ENCODE assay signal across 10 cellular contexts in the genomic region with DNA sequence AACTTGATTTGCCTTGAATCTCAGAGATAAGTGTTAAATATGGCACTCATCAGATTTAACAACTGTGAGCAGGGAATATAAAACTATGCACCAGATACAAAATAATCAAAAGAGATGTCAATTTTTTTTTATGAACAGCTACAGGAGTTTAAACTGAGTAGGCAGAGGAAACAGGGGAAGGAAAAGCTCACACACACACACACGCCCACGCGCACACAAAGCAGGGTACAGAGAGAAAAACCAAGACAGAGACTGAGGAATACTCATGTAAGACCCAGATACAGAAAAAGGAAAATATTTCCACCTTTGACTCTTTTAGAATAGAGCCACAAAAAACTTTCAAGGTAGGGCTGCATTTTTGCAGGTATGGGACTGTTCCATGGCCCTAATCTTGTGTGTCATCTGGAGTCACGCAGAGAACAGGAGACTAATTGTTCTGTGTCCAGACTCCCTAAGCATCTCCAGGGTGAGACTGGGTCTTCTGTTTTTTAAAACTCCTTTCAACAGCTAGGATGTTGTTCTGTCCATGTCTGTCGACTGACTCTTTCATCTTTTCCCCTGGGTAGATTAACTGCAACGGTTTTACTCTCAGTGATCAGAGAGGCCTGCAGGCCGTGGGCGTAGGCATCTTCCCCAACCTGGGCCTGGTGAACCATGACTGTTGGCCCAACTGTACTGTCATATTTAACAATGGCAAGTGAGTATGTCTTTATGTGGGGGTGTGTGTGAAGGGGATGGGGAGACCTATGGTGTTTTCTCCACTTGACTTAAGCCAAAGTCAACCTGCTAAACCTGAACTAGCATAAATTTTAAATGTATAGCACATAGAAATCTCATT. TPM values are rescaled to one million over a fixed set of nuclear protein-coding genes. Genes with fewer than 3 reads are reported as not detected.
DNase-seq lines count a peak whose midpoint lies in the region; ATAC-seq lines count a peak whose summit lies in the region.
"Had no signal": no experiment of that assay in that cellular context is flagged by ENCODE, and none has a peak within 500 bp of the region (broad histone marks: within the 10 kb centered on the region; RNA-seq: fewer than 3 reads in every experiment).

No MANE protein-coding gene starts in this region.

- no peak overlapping the region for H2AFZ ChIP-seq in trophoblast cell (ENCODE audit: insufficient read depth, low read length, poor library complexity)

- ATAC-seq in stimulated activated effector memory CD8-positive, alpha-beta T cell treated with anti-CD3 and anti-CD28 coated beads, Interleukin-12 subunit alpha, Interleukin-12 subunit beta, amount 100 ng/mL, for 72 hours = peak; percentile 71
- ATAC-seq in HG02973 (IDR thresholded peaks at IDR 0.05; ENCODE audit: unreplicated experiment) = no peak
- ATAC-seq: right cardiac atrium had no signal

- no peaks in the 10 kb centered on the region for H3K9me3 Mint-ChIP-seq in stimulated activated effector memory CD8-positive, alpha-beta T cell treated with anti-CD3 and anti-CD28 coated beads, Interleukin-12 subunit alpha, Interleukin-12 subunit beta, amount 100 ng/mL, for 72 hours

- no peaks in the 10 kb centered on the region for H3K9me3 ChIP-seq in trophoblast cell (ENCODE audit: insufficient read depth, low read depth, low read length)

- peaks cover 3 to 8% of the 10 kb centered on the region in 2 experiments for H3K4me1 ChIP-seq in trophoblast cell (ENCODE audit: control insufficient read depth in 1 of 2, insufficient read depth in 2 of 2, low read length in 2 of 2)

- H3K36me3 ChIP-seq in trophoblast cell (ENCODE audit: control insufficient read depth in 1 of 2, insufficient read depth in 2 of 2, low read length in 2 of 2) = peaks cover 0 to 2% of the 10 kb centered on the region in 2 experiments

- H2AK5ac ChIP-seq in trophoblast cell (ENCODE audit: low read length) = no peak overlapping the region

- no peak overlapping the region for H4K12ac ChIP-seq in trophoblast cell (ENCODE audit: low read depth, low read length)

- H3K36me3 Mint-ChIP-seq in stimulated activated effector memory CD8-positive, alpha-beta T cell treated with anti-CD3 and anti-CD28 coated beads, Interleukin-12 subunit alpha, Interleukin-12 subunit beta, amount 100 ng/mL, for 72 hours = no peaks in the 10 kb centered on the region

- no peak overlapping the region for H2BK120ac ChIP-seq in trophoblast cell (ENCODE audit: insufficient read depth, low read length, poor library complexity)

- WGBS in trophoblast cell (ENCODE audit: extremely low coverage, insufficient coverage, insufficient read length) = no CpG with 5 or more reads among the region's 8 CpGs

- no peak overlapping the region for H3K4me3 Mint-ChIP-seq in stimulated activated effector memory CD8-positive, alpha-beta T cell treated with anti-CD3 and anti-CD28 coated beads, Interleukin-12 subunit alpha, Interleukin-12 subunit beta, amount 100 ng/mL, for 72 hours

- peak overlapping the region; percentile 17 for H3K27ac Mint-ChIP-seq in stimulated activated effector memory CD8-positive, alpha-beta T cell treated with anti-CD3 and anti-CD28 coated beads, Interleukin-12 subunit alpha, Interleukin-12 subunit beta, amount 100 ng/mL, for 72 hours

- peak overlapping the region; percentile 75 for H3K27ac ChIP-seq in trophoblast cell (ENCODE audit: low read depth, low read length)

- H3K27me3 ChIP-seq in trophoblast cell (ENCODE audit: insufficient read depth, low read length) = no peaks in the 10 kb centered on the region

- peaks cover 5% of the 10 kb centered on the region for H3K79me1 ChIP-seq in trophoblast cell (ENCODE audit: low read length)

- peaks cover 2% of the 10 kb centered on the region for H3K79me2 ChIP-seq in trophoblast cell (ENCODE audit: control insufficient read depth, insufficient read depth, low read length, poor library complexity)

- no peak overlapping the region for H3K23ac ChIP-seq in trophoblast cell (ENCODE audit: low read length)

- no peak overlapping the region for H3K4me2 ChIP-seq in trophoblast cell (ENCODE audit: low read length)

- H3K4ac ChIP-seq in trophoblast cell (ENCODE audit: low read depth, low read length) = no peak overlapping the region

- H4K8ac ChIP-seq in trophoblast cell (ENCODE audit: low read depth, low read length) = no peak overlapping the region

- no peak overlapping the region for H3K4me3 ChIP-seq in trophoblast cell (ENCODE audit: low read depth, low read length)

- no peak overlapping the region for H3K18ac ChIP-seq in trophoblast cell (ENCODE audit: low read length)

- DNase-seq in activated CD8-positive, alpha-beta memory T cell treated with anti-CD3 and anti-CD28 coated beads, Interleukin-2, amount 50 U/mL, for 1 hour (ENCODE audit: extremely low read depth) = peak; percentile 2
- no peak for DNase-seq in activated CD8-positive, alpha-beta memory T cell treated with anti-CD3 and anti-CD28 coated beads, Interleukin-2, amount 50 U/mL, for 48 hours
- DNase-seq in activated T-cell treated with anti-CD3 and anti-CD28 coated beads, Interleukin-2, amount 50 U/mL, for 48 hours = peak; percentile 38 to 49
- DNase-seq in trophoblast cell = no peak
- DNase-seq in stimulated activated effector memory CD8-positive, alpha-beta T cell treated with anti-CD3 and anti-CD28 coated beads, Interleukin-12 subunit alpha, Interleukin-12 subunit beta, amount 100 ng/mL, for 72 hours (ENCODE audit: low spot score in 2 of 2) = no peak
- no peak for DNase-seq in activated CD4-positive, CD25-positive, alpha-beta regulatory T cell (lab: John Stamatoyannopoulos, UW)
- no peak for DNase-seq in SW 1271 (lab: John Stamatoyannopoulos, UW)
- DNase-seq: NCI-H345, right cardiac atrium had no signal

- no peak overlapping the region for H3K9ac ChIP-seq in trophoblast cell (ENCODE audit: low read length)

- peak overlapping the region; percentile 45 for H2BK5ac ChIP-seq in trophoblast cell (ENCODE audit: low read depth, low read length, poor library complexity)

- H4K91ac ChIP-seq in trophoblast cell (ENCODE audit: low read depth, low read length) = no peak overlapping the region

- H2BK12ac ChIP-seq in trophoblast cell (ENCODE audit: low read length) = no peak overlapping the region

- H3K14ac ChIP-seq in trophoblast cell (ENCODE audit: low read length) = no peak overlapping the region

- peaks cover 9% of the 10 kb centered on the region for H3K4me1 Mint-ChIP-seq in stimulated activated effector memory CD8-positive, alpha-beta T cell treated with anti-CD3 and anti-CD28 coated beads, Interleukin-12 subunit alpha, Interleukin-12 subunit beta, amount 100 ng/mL, for 72 hours

RNA-seq across cellular contexts. Expression of gene SMYD1, which starts 23.0 kb away (rescaled TPM):
- 3.2 and 4.2 TPM in 2 replicates for polyA plus RNA-seq in trophoblast cell (2013)

RNA-seq across cellular contexts. Expression of gene KRCC1, which starts 35.1 kb away (rescaled TPM):
- 18.5 and 19.1 TPM in 2 replicates for polyA plus RNA-seq in trophoblast cell (2013)

RNA-seq across cellular contexts. Expression of gene FABP1, which starts 37.2 kb away (rescaled TPM):
- not detected in 2 replicates for polyA plus RNA-seq in trophoblast cell (2013)

Comparison
In these comparisons a context has a peak if more than half of its experiments do, and no peak if none do; other contexts are left out.
1. DNase-seq: peak in activated CD8-positive, alpha-beta memory T cell treated with anti-CD3 and anti-CD28 coated beads, Interleukin-2, amount 50 U/mL, for 1 hour (single experiment) and activated T-cell treated with anti-CD3 and anti-CD28 coated beads, Interleukin-2, amount 50 U/mL, for 48 hours (2 of 2); none in activated CD8-positive, alpha-beta memory T cell treated with anti-CD3 and anti-CD28 coated beads, Interleukin-2, amount 50 U/mL, for 48 hours (single experiment), trophoblast cell (0 of 2), stimulated activated effector memory CD8-positive, alpha-beta T cell treated with anti-CD3 and anti-CD28 coated beads, Interleukin-12 subunit alpha, Interleukin-12 subunit beta, amount 100 ng/mL, for 72 hours (0 of 2), activated CD4-positive, CD25-positive, alpha-beta regulatory T cell (0 of 4) and SW 1271 (0 of 2).